ENCODE assay signal across 1 cellular context in the genomic region with DNA sequence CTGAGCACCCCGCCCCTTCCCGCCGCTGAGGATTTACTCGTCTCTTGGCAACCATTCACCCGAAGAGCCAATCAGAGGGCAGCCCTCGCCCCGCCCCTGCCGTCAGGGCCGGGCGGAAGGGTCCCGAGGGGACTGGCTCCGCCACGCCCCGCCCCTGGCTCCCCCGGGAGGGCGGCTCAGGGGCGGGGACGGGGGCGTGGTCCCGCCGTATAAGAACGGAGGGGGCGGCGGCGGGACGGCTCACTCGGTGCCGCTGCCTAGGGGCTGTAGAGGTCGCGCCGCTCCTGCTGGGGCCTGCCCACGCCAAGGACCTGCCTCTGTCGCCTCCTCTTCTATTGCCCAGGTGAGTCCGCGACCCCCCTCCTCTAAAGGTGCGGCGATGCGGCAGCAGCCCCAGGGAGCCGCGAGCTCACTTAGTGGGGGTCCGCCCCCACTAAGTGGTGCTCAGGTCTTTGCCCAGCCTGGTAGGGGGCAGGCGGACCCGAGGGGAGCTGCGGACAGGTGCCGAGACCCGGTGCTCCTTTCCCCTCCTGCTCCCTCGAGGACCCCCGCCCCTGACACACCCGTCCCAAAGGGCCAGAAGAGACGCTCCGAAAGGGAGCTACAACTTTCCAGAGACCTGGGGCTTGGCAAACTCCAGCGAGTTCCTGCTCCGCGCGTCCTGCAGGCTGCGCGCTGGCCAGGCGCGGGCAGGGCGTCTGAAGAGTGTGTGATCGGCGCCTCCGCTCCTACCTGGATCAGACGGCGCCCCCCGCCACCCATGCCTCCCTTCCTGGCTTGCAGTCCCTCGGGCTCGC.
TF ChIP-seq lines count a peak whose summit lies in the region.

A gene (plus strand): TSS at position 238 of the 797 bp plus-strand sequence. CDS start 16,821 bp downstream, outside the sequence.

TF ChIP-seq in H1, 55 proteins besides CTCF, POLR2A, EP300 and RAD21:
- peak; percentile 66; the same call in 1 of the 2 replicates for TF ChIP-seq RBBP5 (IDR thresholded peaks at IDR 0.05; ENCODE audit: borderline replicate concordance, low read depth, low read length)
- TF ChIP-seq NRF1 (IDR thresholded peaks at IDR 0.05; ENCODE audit: low read depth, low read length), result peak; percentile 65; the same call in 1 of the 2 replicates
- TF ChIP-seq SAP30 (IDR thresholded peaks at IDR 0.05; ENCODE audit: insufficient read depth, insufficient replicate concordance, low read length), result no peak
- TF ChIP-seq SP1 (IDR thresholded peaks at IDR 0.05; ENCODE audit: low read depth, low read length), result peak; percentile 69
- TF ChIP-seq CTBP2 (IDR thresholded peaks at IDR 0.05; ENCODE audit: borderline replicate concordance, insufficient read depth, insufficient read length, low read length), result no peak
- no peak for TF ChIP-seq KDM1A (IDR thresholded peaks at IDR 0.05; ENCODE audit: borderline replicate concordance, low read length)
- peak; percentile 97 for TF ChIP-seq TAF1 (IDR thresholded peaks at IDR 0.05; ENCODE audit: low read depth, low read length)
- TF ChIP-seq KDM4A (IDR thresholded peaks at IDR 0.05; ENCODE audit: low read depth, low read length, severe bottlenecking), result peak; percentile 70
- TF ChIP-seq TBP (IDR thresholded peaks at IDR 0.05; ENCODE audit: low read depth, low read length), result peak; percentile 95
- peak; percentile 70 for TF ChIP-seq TAF7 (optimal IDR thresholded peaks at IDR 0.05; ENCODE audit: borderline replicate concordance, low read depth, low read length)
- no peak for TF ChIP-seq BRCA1 (IDR thresholded peaks at IDR 0.05; ENCODE audit: low read depth, low read length)
- peak; percentile 56 for TF ChIP-seq PHF8 (conservative IDR thresholded peaks at IDR 0.05; ENCODE audit: low read depth, low read length)
- no peak for TF ChIP-seq FOSL1 (IDR thresholded peaks at IDR 0.05; ENCODE audit: insufficient read depth, low read depth, low read length)
- TF ChIP-seq POLR2AphosphoS5 (IDR thresholded peaks at IDR 0.05; ENCODE audit: low read depth, low read length), result peak; percentile 86
- TF ChIP-seq CBX8 (IDR thresholded peaks at IDR 0.05; ENCODE audit: borderline replicate concordance, low read depth, low read length), result no peak
- TF ChIP-seq SP4 (IDR thresholded peaks at IDR 0.05; ENCODE audit: low read length), result peak; percentile 61; the same call in 1 of the 2 replicates
- peak; percentile 28 for TF ChIP-seq RNF2 (IDR thresholded peaks at IDR 0.05; ENCODE audit: borderline replicate concordance, low read depth, low read length, missing control alignments, poor library complexity, severe bottlenecking)
- TF ChIP-seq RFX5 (IDR thresholded peaks at IDR 0.05; ENCODE audit: borderline replicate concordance, low read depth, low read length), result no peak
